ENCODE assay signal across 25 cellular contexts in the genomic region with DNA sequence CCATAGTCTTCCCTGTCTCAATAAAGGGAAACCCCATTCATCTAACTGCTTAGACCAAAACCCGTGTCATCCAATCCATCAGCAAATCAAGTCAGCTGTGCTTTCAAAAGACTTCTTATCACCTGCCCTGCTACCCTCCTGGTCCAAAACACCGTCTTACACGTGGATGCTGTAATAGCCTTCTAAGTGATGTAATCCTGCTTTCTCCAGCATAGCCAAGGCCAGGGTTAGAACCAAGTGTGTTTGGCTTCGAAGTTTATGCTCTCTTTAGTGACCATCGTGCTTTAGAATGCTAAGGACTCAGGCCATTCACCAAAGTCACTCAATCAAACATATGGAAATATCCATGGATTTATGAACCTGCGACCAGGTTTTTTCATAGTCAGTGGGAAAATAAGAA.
"Had no signal": no experiment of that assay in that cellular context is flagged by ENCODE, and none has a peak within 500 bp of the region (broad histone marks: within the 10 kb centered on the region; RNA-seq: fewer than 3 reads in every experiment).

No MANE protein-coding gene starts in this region.

- H3K36me3 ChIP-seq: colonic mucosa, esophagus squamous epithelium, heart right ventricle, left lung, lower lobe of right lung had no signal

- ATAC-seq: effector memory CD8-positive, alpha-beta T cell; esophagus mucosa; heart right ventricle; left cardiac atrium; left lung; left ventricle myocardium superior; lower lobe of right lung; mucosa of descending colon had no signal

- H3K27me3 ChIP-seq: colonic mucosa, heart right ventricle, left lung had no signal

- H3K4me1 ChIP-seq: colonic mucosa, esophagus squamous epithelium, heart right ventricle, left lung, lower lobe of right lung had no signal

- H3K27ac ChIP-seq: colonic mucosa, epithelial cell of prostate, esophagus squamous epithelium, heart right ventricle, left lung, lower lobe of right lung had no signal

- DNase-seq: colonic mucosa; cortex of kidney; effector CD8-positive, alpha-beta T cell; effector memory CD8-positive, alpha-beta T cell; endodermal cell; erythroblast; esophagus squamous epithelium; foreskin fibroblast; foreskin melanocyte; glutamatergic neuron; head of caudate nucleus; heart right ventricle; hippocampal formation; left cardiac atrium; left lung; left ventricle myocardium superior; lower lobe of right lung; mesenchymal stem cell; mucosa of descending colon; naive B cell had no signal

- H3K4me3 ChIP-seq: colonic mucosa, esophagus squamous epithelium, heart right ventricle, left lung, lower lobe of right lung, mucosa of descending colon had no signal

- FAIRE-seq: endometrium, islet of Langerhans, keratinocyte had no signal

- H3K9me3 ChIP-seq: colonic mucosa, esophagus squamous epithelium, heart right ventricle, left lung, lower lobe of right lung, mucosa of descending colon had no signal
